In genomic region chr18:3454365-3455089, GRCh38 we compare ENCODE assay signal across 8 cellular contexts. TPM values are rescaled to one million over a fixed set of nuclear protein-coding genes. Genes with fewer than 3 reads are reported as not detected.
A peak's percentile ranks its signal among the peaks of the same experiment; 100 is the strongest.
DNase-seq lines count a peak whose midpoint lies in the region; ATAC-seq and TF ChIP-seq lines count a peak whose summit lies in the region.

No MANE protein-coding gene starts in this region.

- H3K27me3 ChIP-seq in GM06990 (replicated peaks; ENCODE audit: control insufficient read depth, insufficient read depth, low read length) (no peaks in the 10 kb centered on the region; the same call in 1 of the 2 replicates), hepatocyte (no peaks in the 10 kb centered on the region), skeletal muscle satellite cell (ENCODE audit: control insufficient read depth, insufficient read depth, low read length) (no peaks in the 10 kb centered on the region)

- no peaks in the 10 kb centered on the region for H3K9me3 Mint-ChIP-seq in activated naive CD4-positive, alpha-beta T cell treated with anti-CD3 and anti-CD28 coated beads, Interleukin-2, amount 50 U/mL, for 72 hours

- H3K9me2 ChIP-seq in hepatocyte (replicated peaks; ENCODE audit: insufficient read depth) = no peaks in the 10 kb centered on the region

- no peak overlapping the region; the same call in 1 of the 2 replicates for H3K4me3 ChIP-seq in GM06990 (replicated peaks; ENCODE audit: low read depth, low read length)
- peak overlapping the region; percentile 84 for H3K4me3 ChIP-seq in hepatocyte
- H3K4me3 ChIP-seq in skeletal muscle satellite cell (ENCODE audit: low read length) = peak overlapping the region; percentile 85

- H3K27ac ChIP-seq in hepatocyte = peak overlapping the region; percentile 99

- peaks cover 29% of the 10 kb centered on the region for H4K20me1 ChIP-seq in hepatocyte (ENCODE audit: insufficient read depth, poor library complexity, severe bottlenecking)

- DNase-seq in Ammon's horn (ENCODE audit: low spot score) (peak; percentile 64), GM06990 (ENCODE audit: extremely low read depth, insufficient read length) (no peak), NCI-H446 treated with DMSO at 0.1 percent for 48 hours (lab: John Stamatoyannopoulos, UW) (peak; percentile 30), hepatocyte (ENCODE audit: low spot score) (peak; percentile 70), COLO829 (ENCODE audit: low spot score) (no peak)
- DNase-seq in activated naive CD4-positive, alpha-beta T cell treated with anti-CD3 and anti-CD28 coated beads, Interleukin-2, amount 50 U/mL, for 72 hours (ENCODE audit: low spot score in 2 of 2) = no peak

- peaks cover 49 to 56% of the 10 kb centered on the region in 2 donors for H3K36me3 Mint-ChIP-seq in activated naive CD4-positive, alpha-beta T cell treated with anti-CD3 and anti-CD28 coated beads, Interleukin-2, amount 50 U/mL, for 72 hours

- H2AFZ ChIP-seq in hepatocyte = no peak overlapping the region

- H3K27ac Mint-ChIP-seq in activated naive CD4-positive, alpha-beta T cell treated with anti-CD3 and anti-CD28 coated beads, Interleukin-2, amount 50 U/mL, for 72 hours = peak overlapping the region; percentile 98 to 100

- peak overlapping the region; percentile 85 for H3K4me2 ChIP-seq in hepatocyte
- H3K4me2 ChIP-seq in skeletal muscle satellite cell (ENCODE audit: low read length) = peak overlapping the region; percentile 90

- TF ChIP-seq CTCF in GM06990 (IDR thresholded peaks at IDR 0.05; ENCODE audit: insufficient read depth, low read length, poor library complexity, severe bottlenecking) (peak; percentile 64), hepatocyte (IDR thresholded peaks at IDR 0.05; ENCODE audit: poor library complexity) (peak; percentile 66)

- no peaks in the 10 kb centered on the region for H3K36me3 ChIP-seq in GM06990 (ENCODE audit: control insufficient read depth, insufficient read depth, low read length)
- no peaks in the 10 kb centered on the region for H3K36me3 ChIP-seq in hepatocyte (replicated peaks; ENCODE audit: insufficient read depth, low read depth)
- H3K36me3 ChIP-seq in skeletal muscle satellite cell (ENCODE audit: insufficient read depth, low read length) = peaks cover 39% of the 10 kb centered on the region

- H3K4me1 ChIP-seq in hepatocyte (ENCODE audit: insufficient read depth) = peaks cover 28% of the 10 kb centered on the region
- peaks cover 54% of the 10 kb centered on the region for H3K4me1 ChIP-seq in skeletal muscle satellite cell (ENCODE audit: control insufficient read depth, insufficient read depth, low read length)

- H3K9me3 ChIP-seq in hepatocyte (ENCODE audit: low read depth) (no peaks in the 10 kb centered on the region), skeletal muscle satellite cell (replicated peaks; ENCODE audit: low read length) (no peaks in the 10 kb centered on the region)

- peak overlapping the region; percentile 99 for H3K9ac ChIP-seq in skeletal muscle satellite cell (ENCODE audit: low read depth, low read length)

- no peak for ATAC-seq in activated naive CD4-positive, alpha-beta T cell treated with anti-CD3 and anti-CD28 coated beads, Interleukin-2, amount 50 U/mL, for 72 hours
- no peak for ATAC-seq in GM18519 (IDR thresholded peaks at IDR 0.05; ENCODE audit: low FRiP score, unreplicated experiment)

- peaks cover 83% of the 10 kb centered on the region for H3K79me2 ChIP-seq in hepatocyte

- under 1% methylated on average over 4 of the region's 4 CpGs for WGBS in hepatocyte (ENCODE audit: low lambda C conversion rate, missing lambda C conversion rate)

RNA-seq across cellular contexts. Expression of gene TGIF1, which starts 4.6 kb away (rescaled TPM):
- 100 to 1,000 TPM in 1 of 2 donors, 10 to 100 TPM in 1; 36.1 to 101 TPM for total RNA-seq in activated naive CD4-positive, alpha-beta T cell treated with anti-CD3 and anti-CD28 coated beads, Interleukin-2, amount 50 U/mL, for 72 hours
- 129 and 162 TPM in 2 replicates for total RNA-seq in hepatocyte
- 152 and 193 TPM in 2 replicates for polyA plus RNA-seq in hepatocyte
- total RNA-seq in skeletal muscle satellite cell (2012; rRNA removed) = 77.8 and 82.6 TPM in 2 replicates

Comparison
In these comparisons a context has a peak if more than half of its experiments do, and no peak if none do; other contexts are left out.
1. DNase-seq: peak in Ammon's horn (single experiment), NCI-H446 treated with DMSO at 0.1 percent for 48 hours (single experiment) and hepatocyte (single experiment); none in GM06990 (single experiment), activated naive CD4-positive, alpha-beta T cell treated with anti-CD3 and anti-CD28 coated beads, Interleukin-2, amount 50 U/mL, for 72 hours (0 of 2) and COLO829 (single experiment).